13 cellular contexts compared by ENCODE assay signal in the genomic region with DNA sequence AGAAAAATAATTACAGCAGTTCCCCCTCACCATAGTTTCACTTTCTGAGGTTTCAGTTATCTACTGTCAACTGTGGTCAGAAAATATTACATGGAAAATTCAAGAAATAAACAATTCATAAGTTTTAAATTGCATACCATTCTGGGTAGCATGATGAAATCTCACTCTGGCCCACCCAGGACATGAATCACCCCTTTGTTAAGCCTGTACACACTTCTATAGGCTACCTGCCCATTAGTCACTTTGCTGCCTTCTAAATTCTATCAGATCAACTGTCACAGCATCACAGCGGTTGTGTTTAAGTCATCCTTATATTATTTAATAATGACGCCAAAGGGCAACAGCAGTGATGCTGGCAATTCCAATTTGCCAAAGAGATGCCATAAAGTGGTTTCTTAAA.
DNase-seq lines count a peak whose midpoint lies in the region; ATAC-seq and TF ChIP-seq lines count a peak whose summit lies in the region.
"Had no signal": no experiment of that assay in that cellular context is flagged by ENCODE, and none has a peak within 500 bp of the region (broad histone marks: within the 10 kb centered on the region; RNA-seq: fewer than 3 reads in every experiment).

No MANE protein-coding gene starts in this region.

- no peaks in the 10 kb centered on the region for H3K4me1 ChIP-seq in fibroblast of lung (ENCODE audit: control insufficient read depth, extremely low read depth, insufficient read depth, low read length)
- H3K4me1 ChIP-seq: thyroid gland had no signal

- TF ChIP-seq CTCF in fibroblast of lung (conservative IDR thresholded peaks at IDR 0.05 in 1 of 2, IDR thresholded peaks at IDR 0.05 in 1 of 2; ENCODE audit: low read depth in 1 of 2, low read length in 2 of 2) (no peak), Calu3 (IDR thresholded peaks at IDR 0.05; ENCODE audit: unreplicated experiment) (no peak)

- H3K4me3 ChIP-seq in fibroblast of lung (replicated peaks in 1 of 4; ENCODE audit: control extremely low read depth in 1 of 4, insufficient read depth in 1 of 4, low read depth in 3 of 4, low read length in 4 of 4) = no peak overlapping the region
- H3K4me3 ChIP-seq: thyroid gland had no signal

- H3K36me3 Mint-ChIP-seq in T-helper 2 cell treated with Interferon-gamma antibody and Interleukin-4, amounts not matched to agents 5 μg/mL and 100 μg/mL, for 36 hours (ENCODE audit: low read depth) = peaks cover 9% of the 10 kb centered on the region
- no peaks in the 10 kb centered on the region for H3K36me3 Mint-ChIP-seq in Calu3 (ENCODE audit: insufficient read depth, unreplicated experiment)

- peaks cover 37% of the 10 kb centered on the region for H3K4me1 Mint-ChIP-seq in T-helper 2 cell treated with Interferon-gamma antibody and Interleukin-4, amounts not matched to agents 5 μg/mL and 100 μg/mL, for 36 hours (ENCODE audit: low read depth)
- H3K4me1 Mint-ChIP-seq in Calu3 (ENCODE audit: low read depth, unreplicated experiment) = peaks cover 7% of the 10 kb centered on the region

- no peaks in the 10 kb centered on the region for H3K36me3 ChIP-seq in fibroblast of lung (ENCODE audit: control insufficient read depth, insufficient read depth, low read length)
- H3K36me3 ChIP-seq: thyroid gland had no signal

- BruUV-seq in Calu3 (replicated peaks; lab: Mats Ljungman, UMichigan) = no TSS peak

- peak; percentile 66 for DNase-seq in Daoy (ENCODE audit: low read depth)
- peak; percentile 73 for DNase-seq in HCEC 1CT
- DNase-seq in T-helper 2 cell treated with Interferon-gamma antibody and Interleukin-4, amounts not matched to agents 5 μg/mL and 100 μg/mL, for 36 hours (ENCODE audit: low spot score) = no peak
- peak; percentile 63 to 77 for DNase-seq in fibroblast of lung (ENCODE audit: low read depth in 2 of 2)
- no peak for DNase-seq in NCI-H345 treated with DMSO at 0.1 percent for 48 hours (lab: John Stamatoyannopoulos, UW; ENCODE audit: unreplicated experiment)
- DNase-seq in Calu3 = no peak
- DNase-seq: foreskin melanocyte, kidney, NCI-H1930, T1000, thyroid gland had no signal

- peak overlapping the region; percentile 39 for H3K27ac Mint-ChIP-seq in T-helper 2 cell treated with Interferon-gamma antibody and Interleukin-4, amounts not matched to agents 5 μg/mL and 100 μg/mL, for 36 hours
- H3K27ac Mint-ChIP-seq in Calu3 (ENCODE audit: unreplicated experiment) = no peak overlapping the region

- intact Hi-C loops in Calu3 (cut with micrococcal nuclease; ENCODE audit: unreplicated experiment) = no loop called here

- H3K4me2 ChIP-seq in fibroblast of lung (ENCODE audit: extremely low read depth, insufficient read depth, low read length) = no peak overlapping the region

- no peak overlapping the region for H2AFZ ChIP-seq in fibroblast of lung (ENCODE audit: low read length)

- H3K79me2 ChIP-seq in fibroblast of lung (ENCODE audit: control insufficient read depth, insufficient read depth, low read length) = no peaks in the 10 kb centered on the region

- no peak overlapping the region for H3K27ac ChIP-seq in fibroblast of lung (ENCODE audit: insufficient read depth, low read length)
- H3K27ac ChIP-seq: thyroid gland had no signal

- no peaks in the 10 kb centered on the region for H4K20me1 ChIP-seq in fibroblast of lung (ENCODE audit: control insufficient read depth, extremely low read depth, insufficient read depth, low read length)

- no peaks in the 10 kb centered on the region for H3K9me3 ChIP-seq in fibroblast of lung (ENCODE audit: control insufficient read depth, insufficient read depth, low read depth, low read length)
- H3K9me3 ChIP-seq: thyroid gland had no signal

- H3K27me3 ChIP-seq in fibroblast of lung (ENCODE audit: control insufficient read depth, insufficient read depth, low read length) = no peaks in the 10 kb centered on the region
- H3K27me3 ChIP-seq: thyroid gland had no signal

- ATAC-seq in HG02588 (IDR thresholded peaks at IDR 0.05; ENCODE audit: unreplicated experiment) = no peak

- CTCF ChIA-PET in Calu3 (lab: Charles Lee) = no interaction called here

- peaks cover 23% of the 10 kb centered on the region for H3K9me3 Mint-ChIP-seq in T-helper 2 cell treated with Interferon-gamma antibody and Interleukin-4, amounts not matched to agents 5 μg/mL and 100 μg/mL, for 36 hours
- H3K9me3 Mint-ChIP-seq in Calu3 (ENCODE audit: low read depth, unreplicated experiment) = no peaks in the 10 kb centered on the region
- H3K9me3 Mint-ChIP-seq: central memory CD8-positive, alpha-beta T cell had no signal

- H3K9ac ChIP-seq in fibroblast of lung (ENCODE audit: insufficient read depth, low read length) = no peak overlapping the region

- H3K27me3 Mint-ChIP-seq in T-helper 2 cell treated with Interferon-gamma antibody and Interleukin-4, amounts not matched to agents 5 μg/mL and 100 μg/mL, for 36 hours (ENCODE audit: low read depth) = no peaks in the 10 kb centered on the region
- no peaks in the 10 kb centered on the region for H3K27me3 Mint-ChIP-seq in Calu3 (ENCODE audit: unreplicated experiment)
- H3K27me3 Mint-ChIP-seq: central memory CD8-positive, alpha-beta T cell had no signal

- H3K4me3 Mint-ChIP-seq in T-helper 2 cell treated with Interferon-gamma antibody and Interleukin-4, amounts not matched to agents 5 μg/mL and 100 μg/mL, for 36 hours = peak overlapping the region; percentile 18
- H3K4me3 Mint-ChIP-seq in Calu3 (ENCODE audit: low read depth, unreplicated experiment) = no peak overlapping the region
- H3K4me3 Mint-ChIP-seq: central memory CD8-positive, alpha-beta T cell had no signal

Comparison
In these comparisons a context has a peak if more than half of its experiments do, and no peak if none do; other contexts are left out.
1. DNase-seq: peak in Daoy (single experiment), HCEC 1CT (single experiment) and fibroblast of lung (2 of 2); none in T-helper 2 cell treated with Interferon-gamma antibody and Interleukin-4, amounts not matched to agents 5 μg/mL and 100 μg/mL, for 36 hours (single experiment), NCI-H345 treated with DMSO at 0.1 percent for 48 hours (single experiment) and Calu3 (single experiment).